In the genomic region with DNA sequence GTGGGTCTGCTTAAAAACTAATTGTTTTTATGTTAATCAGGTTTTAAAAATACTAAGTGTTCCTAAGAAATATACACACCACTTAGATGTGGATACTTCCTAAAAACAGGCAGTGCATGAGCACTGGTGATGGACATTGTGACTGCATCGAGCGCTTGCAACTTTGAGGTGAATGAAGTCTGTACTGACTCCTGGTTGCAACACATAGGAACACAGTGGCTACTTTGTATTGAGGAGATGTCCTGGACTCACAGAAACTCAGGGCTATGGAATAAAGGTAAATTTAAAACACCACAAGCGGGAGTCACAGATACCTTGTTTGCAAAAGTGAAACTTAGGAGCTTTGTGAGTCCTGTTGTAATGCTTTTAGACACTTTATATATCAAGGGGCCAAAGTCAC, we compare ENCODE assay signal across 1 cellular context.
TF ChIP-seq lines count a peak whose summit lies in the region.

No MANE protein-coding gene starts in this region.

TF ChIP-seq in GM23338, 12 proteins besides CTCF, POLR2A, EP300 and RAD21 (continued from another document):
- TF ChIP-seq, protein P1, sequence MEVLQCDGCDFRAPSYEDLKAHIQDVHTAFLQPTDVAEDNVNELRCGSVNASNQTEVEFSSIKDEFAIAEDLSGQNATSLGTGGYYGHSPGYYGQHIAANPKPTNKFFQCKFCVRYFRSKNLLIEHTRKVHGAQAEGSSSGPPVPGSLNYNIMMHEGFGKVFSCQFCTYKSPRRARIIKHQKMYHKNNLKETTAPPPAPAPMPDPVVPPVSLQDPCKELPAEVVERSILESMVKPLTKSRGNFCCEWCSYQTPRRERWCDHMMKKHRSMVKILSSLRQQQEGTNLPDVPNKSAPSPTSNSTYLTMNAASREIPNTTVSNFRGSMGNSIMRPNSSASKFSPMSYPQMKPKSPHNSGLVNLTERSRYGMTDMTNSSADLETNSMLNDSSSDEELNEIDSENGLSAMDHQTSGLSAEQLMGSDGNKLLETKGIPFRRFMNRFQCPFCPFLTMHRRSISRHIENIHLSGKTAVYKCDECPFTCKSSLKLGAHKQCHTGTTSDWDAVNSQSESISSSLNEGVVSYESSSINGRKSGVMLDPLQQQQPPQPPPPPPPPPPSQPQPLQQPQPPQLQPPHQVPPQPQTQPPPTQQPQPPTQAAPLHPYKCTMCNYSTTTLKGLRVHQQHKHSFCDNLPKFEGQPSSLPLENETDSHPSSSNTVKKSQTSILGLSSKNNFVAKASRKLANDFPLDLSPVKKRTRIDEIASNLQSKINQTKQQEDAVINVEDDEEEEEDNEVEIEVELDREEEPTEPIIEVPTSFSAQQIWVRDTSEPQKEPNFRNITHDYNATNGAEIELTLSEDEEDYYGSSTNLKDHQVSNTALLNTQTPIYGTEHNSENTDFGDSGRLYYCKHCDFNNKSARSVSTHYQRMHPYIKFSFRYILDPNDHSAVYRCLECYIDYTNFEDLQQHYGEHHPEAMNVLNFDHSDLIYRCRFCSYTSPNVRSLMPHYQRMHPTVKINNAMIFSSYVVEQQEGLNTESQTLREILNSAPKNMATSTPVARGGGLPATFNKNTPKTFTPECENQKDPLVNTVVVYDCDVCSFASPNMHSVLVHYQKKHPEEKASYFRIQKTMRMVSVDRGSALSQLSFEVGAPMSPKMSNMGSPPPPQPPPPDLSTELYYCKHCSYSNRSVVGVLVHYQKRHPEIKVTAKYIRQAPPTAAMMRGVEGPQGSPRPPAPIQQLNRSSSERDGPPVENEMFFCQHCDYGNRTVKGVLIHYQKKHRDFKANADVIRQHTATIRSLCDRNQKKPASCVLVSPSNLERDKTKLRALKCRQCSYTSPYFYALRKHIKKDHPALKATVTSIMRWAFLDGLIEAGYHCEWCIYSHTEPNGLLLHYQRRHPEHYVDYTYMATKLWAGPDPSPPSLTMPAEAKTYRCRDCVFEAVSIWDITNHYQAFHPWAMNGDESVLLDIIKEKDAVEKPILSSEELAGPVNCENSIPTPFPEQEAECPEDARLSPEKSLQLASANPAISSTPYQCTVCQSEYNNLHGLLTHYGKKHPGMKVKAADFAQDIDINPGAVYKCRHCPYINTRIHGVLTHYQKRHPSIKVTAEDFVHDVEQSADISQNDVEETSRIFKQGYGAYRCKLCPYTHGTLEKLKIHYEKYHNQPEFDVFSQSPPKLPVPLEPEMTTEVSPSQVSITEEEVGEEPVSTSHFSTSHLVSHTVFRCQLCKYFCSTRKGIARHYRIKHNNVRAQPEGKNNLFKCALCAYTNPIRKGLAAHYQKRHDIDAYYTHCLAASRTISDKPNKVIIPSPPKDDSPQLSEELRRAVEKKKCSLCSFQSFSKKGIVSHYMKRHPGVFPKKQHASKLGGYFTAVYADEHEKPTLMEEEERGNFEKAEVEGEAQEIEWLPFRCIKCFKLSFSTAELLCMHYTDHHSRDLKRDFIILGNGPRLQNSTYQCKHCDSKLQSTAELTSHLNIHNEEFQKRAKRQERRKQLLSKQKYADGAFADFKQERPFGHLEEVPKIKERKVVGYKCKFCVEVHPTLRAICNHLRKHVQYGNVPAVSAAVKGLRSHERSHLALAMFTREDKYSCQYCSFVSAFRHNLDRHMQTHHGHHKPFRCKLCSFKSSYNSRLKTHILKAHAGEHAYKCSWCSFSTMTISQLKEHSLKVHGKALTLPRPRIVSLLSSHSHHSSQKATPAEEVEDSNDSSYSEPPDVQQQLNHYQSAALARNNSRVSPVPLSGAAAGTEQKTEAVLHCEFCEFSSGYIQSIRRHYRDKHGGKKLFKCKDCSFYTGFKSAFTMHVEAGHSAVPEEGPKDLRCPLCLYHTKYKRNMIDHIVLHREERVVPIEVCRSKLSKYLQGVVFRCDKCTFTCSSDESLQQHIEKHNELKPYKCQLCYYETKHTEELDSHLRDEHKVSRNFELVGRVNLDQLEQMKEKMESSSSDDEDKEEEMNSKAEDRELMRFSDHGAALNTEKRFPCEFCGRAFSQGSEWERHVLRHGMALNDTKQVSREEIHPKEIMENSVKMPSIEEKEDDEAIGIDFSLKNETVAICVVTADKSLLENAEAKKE (CRISPR knock-in tag; IDR thresholded peaks at IDR 0.05), result no peak
- no peak for TF ChIP-seq POLR2AphosphoS5 (IDR thresholded peaks at IDR 0.05; ENCODE audit: low read depth)
TF ChIP-seq in GM23338: peak in this region for 0.
